8 cellular contexts compared by ENCODE assay signal in genomic region chr11:36509265-36509664, GRCh38. TPM values are rescaled to one million over a fixed set of nuclear protein-coding genes. Genes with fewer than 3 reads are reported as not detected.
DNase-seq lines count a peak whose midpoint lies in the region; ATAC-seq, FAIRE-seq and TF ChIP-seq lines count a peak whose summit lies in the region.

No MANE protein-coding gene starts in this region.

- no peak for TF ChIP-seq POLR2A in HepG2 (IDR thresholded peaks at IDR 0.05; ENCODE audit: insufficient read depth in 1 of 2, low read depth in 2 of 2, low read length in 2 of 2)

- no peaks in the 10 kb centered on the region; the same call in 1 of the 2 replicates for H4K20me1 ChIP-seq in HepG2 (ENCODE audit: insufficient read depth, low read length)

- TF ChIP-seq CTCF in chondrocyte (IDR thresholded peaks at IDR 0.05) (no peak), HepG2 (CRISPR knock-in tag; IDR thresholded peaks at IDR 0.05) (no peak)

- H3K4me3 Mint-ChIP-seq in chondrocyte (ENCODE audit: unreplicated experiment): peak overlapping the region; percentile 100
- H3K4me3 Mint-ChIP-seq in stimulated activated naive CD8-positive, alpha-beta T cell treated with anti-CD3 and anti-CD28 coated beads, Interleukin-15, Interleukin-2, amounts not matched to agents 100 ng/mL and 50 ng/mL, for 24 hours: peak overlapping the region; percentile 97

- H3K4me1 Mint-ChIP-seq in chondrocyte (ENCODE audit: low read depth): peaks cover 45% of the 10 kb centered on the region
- H3K4me1 Mint-ChIP-seq in stimulated activated naive CD8-positive, alpha-beta T cell treated with anti-CD3 and anti-CD28 coated beads, Interleukin-15, Interleukin-2, amounts not matched to agents 100 ng/mL and 50 ng/mL, for 24 hours (ENCODE audit: low read depth): peaks cover 36% of the 10 kb centered on the region

- peaks cover 6% of the 10 kb centered on the region for H3K9me3 Mint-ChIP-seq in chondrocyte (ENCODE audit: low read depth)
- no peaks in the 10 kb centered on the region for H3K9me3 Mint-ChIP-seq in stimulated activated naive CD8-positive, alpha-beta T cell treated with anti-CD3 and anti-CD28 coated beads, Interleukin-15, Interleukin-2, amounts not matched to agents 100 ng/mL and 50 ng/mL, for 24 hours

- H3K4me3 ChIP-seq in GM08714 (ENCODE audit: low read length) (peak overlapping the region; percentile 84), SK-N-MC (peak overlapping the region; percentile 96), HepG2 (replicated peaks in 1 of 3; ENCODE audit: insufficient read depth in 1 of 3, low read depth in 2 of 3, low read length in 3 of 3) (peak overlapping the region; percentile 97 to 100 (median 97))

- no peak for TF ChIP-seq RAD21 in HepG2 (CRISPR knock-in tag; IDR thresholded peaks at IDR 0.05)

- WGBS in HepG2 (ENCODE audit: low lambda C conversion rate): 1% methylated on average over 17 of the region's 17 CpGs

- H3K27ac ChIP-seq in SK-N-MC (no peak overlapping the region), HepG2 (ENCODE audit: extremely low read length, insufficient read depth, low read length) (peak overlapping the region; percentile 79)

- no peak for TF ChIP-seq EP300 in HepG2 (IDR thresholded peaks at IDR 0.05; ENCODE audit: low read depth in 2 of 2, low read length in 2 of 2)
- no peak for TF ChIP-seq EP300 in HepG2 (CRISPR knock-in tag; IDR thresholded peaks at IDR 0.05; ENCODE audit: borderline replicate concordance)

- no peaks in the 10 kb centered on the region; a peak in 1 of 5 replicates for H3K27me3 ChIP-seq in HepG2 (ENCODE audit: control insufficient read depth in 1 of 2, insufficient read depth in 2 of 2, low read length in 2 of 2)

- ATAC-seq in HG02571 (IDR thresholded peaks at IDR 0.05; ENCODE audit: unreplicated experiment) (peak; percentile 19), HepG2 (peak; percentile 8; the same call in 2 of the 3 replicates), HG03378 (IDR thresholded peaks at IDR 0.05; ENCODE audit: unreplicated experiment) (no peak)

- H3K9ac ChIP-seq in SK-N-MC (ENCODE audit: insufficient read length) (peak overlapping the region; percentile 87), HepG2 (ENCODE audit: insufficient read depth, low read depth, low read length) (peak overlapping the region; percentile 92)

- intact Hi-C loops in HepG2 (cut with micrococcal nuclease; ENCODE audit: unreplicated experiment): loop anchor here (1.0 kb wide), 1 partner anchor 32 kb away; no protein-coding TSS in a partner anchor

- no peak for FAIRE-seq in HepG2 (lab: Jason Lieb, UNC)

- in situ Hi-C loops in HepG2 (cut with HindIII; ENCODE audit: extremely low pct_ligation_motif_present, low pct_unique_long_range_greater_than_20kb): no loop called here

- no TSS peak for BruUV-seq in HepG2 (replicated peaks; lab: Mats Ljungman, UMichigan)

- POLR2A ChIA-PET in HepG2 (lab: Yijun Ruan, JAX): interaction anchor here (1.1 kb wide), 1 partner anchor 85 kb away, joined by 4 read pairs; the partner anchor contains the start of gene IFTAP

- H3K4me1 ChIP-seq in HepG2 (ENCODE audit: insufficient read depth, low read length): peaks cover 32% of the 10 kb centered on the region

- H3K27me3 Mint-ChIP-seq in chondrocyte (ENCODE audit: low read depth): peaks cover 2% of the 10 kb centered on the region
- peaks cover 5% of the 10 kb centered on the region for H3K27me3 Mint-ChIP-seq in stimulated activated naive CD8-positive, alpha-beta T cell treated with anti-CD3 and anti-CD28 coated beads, Interleukin-15, Interleukin-2, amounts not matched to agents 100 ng/mL and 50 ng/mL, for 24 hours

- 0 out of 2 replicates have a peak, but pooled peaks cover 3% of the 10 kb centered on the region for H3K9me3 ChIP-seq in SK-N-MC (ENCODE audit: low read depth, low read length)
- no peaks in the 10 kb centered on the region for H3K9me3 ChIP-seq in HepG2 (ENCODE audit: low read length)

- peaks cover 14% of the 10 kb centered on the region for H3K79me2 ChIP-seq in HepG2 (ENCODE audit: insufficient read depth, low read length)

- H3K36me3 Mint-ChIP-seq in chondrocyte (ENCODE audit: low read depth): peaks cover 7% of the 10 kb centered on the region
- peaks cover 4% of the 10 kb centered on the region for H3K36me3 Mint-ChIP-seq in stimulated activated naive CD8-positive, alpha-beta T cell treated with anti-CD3 and anti-CD28 coated beads, Interleukin-15, Interleukin-2, amounts not matched to agents 100 ng/mL and 50 ng/mL, for 24 hours (ENCODE audit: low read depth)

- peak overlapping the region; percentile 100 for H3K27ac Mint-ChIP-seq in chondrocyte (ENCODE audit: unreplicated experiment)
- peak overlapping the region; percentile 95 for H3K27ac Mint-ChIP-seq in stimulated activated naive CD8-positive, alpha-beta T cell treated with anti-CD3 and anti-CD28 coated beads, Interleukin-15, Interleukin-2, amounts not matched to agents 100 ng/mL and 50 ng/mL, for 24 hours

- CTCF ChIA-PET in HepG2 (lab: Yijun Ruan, JAX; ENCODE audit: low intra/inter-chr PET ratio, low total read pairs): no interaction called here

- peaks cover under 1% of the 10 kb centered on the region; the same call in 1 of the 2 replicates for H3K36me3 ChIP-seq in SK-N-MC (ENCODE audit: insufficient read depth, low read length)
- no peaks in the 10 kb centered on the region for H3K36me3 ChIP-seq in HepG2 (replicated peaks in 1 of 2; ENCODE audit: control insufficient read depth in 1 of 2, insufficient read depth in 2 of 2, low read length in 2 of 2)

- peak overlapping the region; percentile 95 for H3K4me2 ChIP-seq in HepG2 (ENCODE audit: low read depth, low read length)

- DNase-seq in SK-N-MC (ENCODE audit: low read depth, low spot score) (no peak), chondrocyte (ENCODE audit: low spot score) (no peak), HepG2 (ENCODE audit: low spot score) (no peak), foreskin melanocyte (no peak)

- no peak overlapping the region for H2AFZ ChIP-seq in HepG2 (ENCODE audit: low read length)

TF ChIP-seq in HepG2, 621 proteins besides CTCF, POLR2A, EP300 and RAD21 (continues in another document):
- TF ChIP-seq ZBTB3 (CRISPR knock-in tag; IDR thresholded peaks at IDR 0.05; ENCODE audit: borderline replicate concordance, low read depth) (0 out of 2 replicates have a peak, but pooled peaks have one; percentile 4), KLF15 (CRISPR knock-in tag; IDR thresholded peaks at IDR 0.05; ENCODE audit: borderline replicate concordance) (no peak)

RNA-seq across cellular contexts. Expression of gene TRAF6, which starts 0.8 kb away (rescaled TPM):
- total RNA-seq in chondrocyte (14.4 to 16.0 TPM (median 15.2 TPM) in 3 replicates), HepG2 (2016; rRNA removed; fragmentation: Illumina TruSeq; extraction: Trizol) (5.9 and 6.5 TPM in 2 replicates)
- 0.97 and 1.5 TPM in 2 replicates for total RNA-seq in HepG2 (2016; cell fraction: cytosol; rRNA removed; fragmentation: Illumina TruSeq; extraction: Trizol; ENCODE audit: low read depth)
- 6.1 and 8.4 TPM in 2 replicates for total RNA-seq in HepG2 (2016; cell fraction: insoluble cytoplasmic fraction; rRNA removed; fragmentation: Illumina TruSeq; extraction: Trizol)
- total RNA-seq in HepG2 (2016; cell fraction: membrane; rRNA removed; fragmentation: Illumina TruSeq; extraction: Trizol): 2.9 and 3.1 TPM in 2 replicates
- total RNA-seq in HepG2 (2016; cell fraction: nucleus; rRNA removed; fragmentation: Illumina TruSeq; extraction: Trizol): 7.3 and 7.7 TPM in 2 replicates
- polyA plus RNA-seq in HepG2 (2011; rRNA removed): 3.3 and 3.8 TPM in 2 replicates
- 1.7 and 3.2 TPM in 2 replicates for polyA plus RNA-seq in HepG2 (2011; cell fraction: cytosol; rRNA removed)
- polyA plus RNA-seq in HepG2 (2011; cell fraction: nucleus; rRNA removed): 3.8 and 4.1 TPM in 2 replicates
- polyA plus RNA-seq in HepG2 (2012): 3.3 and 3.7 TPM in 2 replicates
- polyA plus RNA-seq in HepG2 (2016; cell fraction: cytosol; fragmentation: Illumina TruSeq; extraction: Trizol; ENCODE audit: low read depth): 0.31 and 0.53 TPM in 2 replicates
- polyA plus RNA-seq in HepG2 (2016; cell fraction: insoluble cytoplasmic fraction; fragmentation: Illumina TruSeq; extraction: Trizol; ENCODE audit: low read depth): 5.9 and 6.0 TPM in 2 replicates
- polyA plus RNA-seq in HepG2 (2016; cell fraction: membrane; fragmentation: Illumina TruSeq; extraction: Trizol; ENCODE audit: low read depth): 0.86 and 0.92 TPM in 2 replicates
- 7.2 and 8.1 TPM in 2 replicates for polyA plus RNA-seq in HepG2 (2016; cell fraction: nucleus; fragmentation: Illumina TruSeq; extraction: Trizol; ENCODE audit: insufficient read depth, low read depth)
- 6.7 and 13.1 TPM in 2 replicates for polyA minus RNA-seq in HepG2 (2011; rRNA and poly(A)+ RNA removed; ENCODE audit: low replicate concordance)
- 2.2 and 4.3 TPM in 2 replicates for polyA minus RNA-seq in HepG2 (2011; cell fraction: cytosol; rRNA and poly(A)+ RNA removed)
- 15.3 and 18.3 TPM in 2 replicates for polyA minus RNA-seq in HepG2 (2011; cell fraction: nucleus; rRNA and poly(A)+ RNA removed)

RNA-seq across cellular contexts. Expression of gene RAG1, which starts 58.5 kb away (rescaled TPM):
- 1.1 to 1.6 TPM (median 1.3 TPM) in 3 replicates for total RNA-seq in chondrocyte
- total RNA-seq in HepG2 (2016; rRNA removed; fragmentation: Illumina TruSeq; extraction: Trizol): 0.14 and 0.15 TPM in 2 replicates
- not detected in 2 replicates for total RNA-seq in HepG2 (2016; cell fraction: cytosol; rRNA removed; fragmentation: Illumina TruSeq; extraction: Trizol; ENCODE audit: low read depth)
- total RNA-seq in HepG2 (2016; cell fraction: insoluble cytoplasmic fraction; rRNA removed; fragmentation: Illumina TruSeq; extraction: Trizol): 0.02 and 0.10 TPM in 2 replicates
- total RNA-seq in HepG2 (2016; cell fraction: membrane; rRNA removed; fragmentation: Illumina TruSeq; extraction: Trizol): 0.22 TPM in 1 of 2 replicates, not detected in the other
- total RNA-seq in HepG2 (2016; cell fraction: nucleus; rRNA removed; fragmentation: Illumina TruSeq; extraction: Trizol): 0.06 TPM in 1 of 2 replicates, not detected in the other
- 0.01 and 0.11 TPM in 2 replicates for polyA plus RNA-seq in HepG2 (2011; rRNA removed)
- 0.01 and 0.04 TPM in 2 replicates for polyA plus RNA-seq in HepG2 (2011; cell fraction: cytosol; rRNA removed)
- 0.05 and 0.06 TPM in 2 replicates for polyA plus RNA-seq in HepG2 (2011; cell fraction: nucleus; rRNA removed)
- polyA plus RNA-seq in HepG2 (2012): 0.19 and 0.23 TPM in 2 replicates
- polyA plus RNA-seq in HepG2 (2016; cell fraction: cytosol; fragmentation: Illumina TruSeq; extraction: Trizol; ENCODE audit: low read depth): not detected in 2 replicates
- 0.24 and 0.28 TPM in 2 replicates for polyA plus RNA-seq in HepG2 (2016; cell fraction: insoluble cytoplasmic fraction; fragmentation: Illumina TruSeq; extraction: Trizol; ENCODE audit: low read depth)
- 0.02 TPM in 1 of 2 replicates, not detected in the other for polyA plus RNA-seq in HepG2 (2016; cell fraction: membrane; fragmentation: Illumina TruSeq; extraction: Trizol; ENCODE audit: low read depth)
- polyA plus RNA-seq in HepG2 (2016; cell fraction: nucleus; fragmentation: Illumina TruSeq; extraction: Trizol; ENCODE audit: insufficient read depth, low read depth): 0.11 TPM in 1 of 2 replicates, not detected in the other
- 0.02 TPM in 1 of 2 replicates, not detected in the other for polyA minus RNA-seq in HepG2 (2011; rRNA and poly(A)+ RNA removed; ENCODE audit: low replicate concordance)
- polyA minus RNA-seq in HepG2 (2011; cell fraction: cytosol; rRNA and poly(A)+ RNA removed): not detected in 2 replicates
- 0.90 TPM in 1 of 2 replicates, not detected in the other for polyA minus RNA-seq in HepG2 (2011; cell fraction: nucleus; rRNA and poly(A)+ RNA removed)
